ENCODE assay signal across 8 cellular contexts in the genomic region with DNA sequence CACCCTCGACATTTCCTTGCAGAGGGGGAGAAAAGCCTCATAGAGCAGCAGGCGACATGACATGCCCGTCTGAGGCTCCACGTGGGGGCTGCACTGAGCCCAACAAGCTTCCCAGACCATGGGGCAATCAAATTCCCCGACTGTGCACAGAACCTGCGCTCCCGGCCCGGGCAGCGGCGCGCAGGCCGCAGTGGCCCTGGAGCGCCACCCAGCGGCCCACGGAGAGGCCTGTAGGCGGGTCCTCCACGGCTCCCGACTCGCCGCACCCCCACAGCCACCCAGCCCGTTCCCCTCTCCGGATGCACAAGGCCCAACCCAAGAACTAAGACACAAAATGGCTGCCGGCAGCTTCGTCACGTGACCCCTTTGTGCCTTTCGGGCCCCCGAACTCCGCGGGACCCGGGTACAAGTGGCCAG. TPM values are rescaled to one million over a fixed set of nuclear protein-coding genes. Genes with fewer than 3 reads are reported as not detected.
DNase-seq lines count a peak whose midpoint lies in the region; ATAC-seq, FAIRE-seq and TF ChIP-seq lines count a peak whose summit lies in the region.

No MANE protein-coding gene starts in this region.

- no peaks in the 10 kb centered on the region for H3K36me3 Mint-ChIP-seq in astrocyte (ENCODE audit: low read depth, unreplicated experiment)

- H3K9me3 ChIP-seq in astrocyte (ENCODE audit: insufficient read depth, low read depth, low read length): no peaks in the 10 kb centered on the region
- no peaks in the 10 kb centered on the region for H3K9me3 ChIP-seq in aorta (ENCODE audit: control insufficient read depth, low read length)

- intact Hi-C loops in aorta (cut with DNase I): loop anchor here (2.0 to 5.0 kb wide), 4 partner anchors 21 to 289 kb away; a partner anchor contains a TSS

- H3K4me3 ChIP-seq in astrocyte (ENCODE audit: insufficient read depth, low read depth, low read length) (peak overlapping the region; percentile 91), rectal smooth muscle tissue (ENCODE audit: low read length) (peak overlapping the region; percentile 100), aorta (ENCODE audit: low read length in 2 of 2) (peak overlapping the region; percentile 76 to 90)

- H4K20me1 ChIP-seq in astrocyte (ENCODE audit: insufficient read depth, low read length): peaks cover 67% of the 10 kb centered on the region

- DNase-seq in NCI-H146 (lab: John Stamatoyannopoulos, UW): peak; percentile 95
- peak; percentile 93 to 96 (median 95) for DNase-seq in T-helper 1 cell
- peak; percentile 87 for DNase-seq in astrocyte (ENCODE audit: low read depth)
- peak; percentile 94 for DNase-seq in hepatic stellate cell (ENCODE audit: low spot score)
- peak; percentile 97 to 98 for DNase-seq in aorta

- WGBS in aorta, 2 donors: 0% methylated on average over 26 to 30 of the region's 30 CpGs

- H2AFZ ChIP-seq in astrocyte (ENCODE audit: low read depth, low read length): peak overlapping the region; percentile 84

- peaks cover 86% of the 10 kb centered on the region for H3K79me2 ChIP-seq in astrocyte (ENCODE audit: insufficient read depth, low read length)

- H3K27me3 ChIP-seq in astrocyte (ENCODE audit: insufficient read depth, low read length) (no peaks in the 10 kb centered on the region), rectal smooth muscle tissue (ENCODE audit: control insufficient read depth, insufficient read depth, low read length) (no peaks in the 10 kb centered on the region), aorta (ENCODE audit: control insufficient read depth in 1 of 2, insufficient read depth in 2 of 2, low read length in 1 of 2) (no peaks in the 10 kb centered on the region)

- H3K9me3 Mint-ChIP-seq in astrocyte (ENCODE audit: unreplicated experiment): no peaks in the 10 kb centered on the region

- peak overlapping the region; percentile 92 for H3K4me2 ChIP-seq in astrocyte (ENCODE audit: low read length)

- H3K27me3 Mint-ChIP-seq in astrocyte (ENCODE audit: low read depth, unreplicated experiment): no peaks in the 10 kb centered on the region

- H3K9ac ChIP-seq in astrocyte (ENCODE audit: low read length) (peak overlapping the region; percentile 100), rectal smooth muscle tissue (ENCODE audit: low read length) (peak overlapping the region; percentile 100)

- H3K36me3 ChIP-seq in astrocyte (ENCODE audit: insufficient read depth, low read length): peaks cover 2% of the 10 kb centered on the region
- peaks cover 2% of the 10 kb centered on the region for H3K36me3 ChIP-seq in rectal smooth muscle tissue (ENCODE audit: control insufficient read depth, insufficient read depth, low read length)
- no peaks in the 10 kb centered on the region for H3K36me3 ChIP-seq in aorta (ENCODE audit: control insufficient read depth in 1 of 2, insufficient read depth in 2 of 2, low read length in 1 of 2)

- peak overlapping the region; percentile 99 for H3K27ac Mint-ChIP-seq in astrocyte (ENCODE audit: unreplicated experiment)

- H3K4me3 Mint-ChIP-seq in astrocyte (ENCODE audit: unreplicated experiment): peak overlapping the region; percentile 89

- H3K27ac ChIP-seq in astrocyte (ENCODE audit: low read depth, low read length) (peak overlapping the region; percentile 100), rectal smooth muscle tissue (ENCODE audit: low read depth, low read length) (peak overlapping the region; percentile 100), aorta (ENCODE audit: low read depth in 1 of 2, low read length in 2 of 2) (peak overlapping the region; percentile 89 to 99)

- peak; percentile 75 for TF ChIP-seq CTCF in astrocyte (IDR thresholded peaks at IDR 0.05; ENCODE audit: insufficient read depth, low read depth, low read length)

- peaks cover 5% of the 10 kb centered on the region for H3K4me1 ChIP-seq in astrocyte (ENCODE audit: insufficient read depth, low read length)
- H3K4me1 ChIP-seq in rectal smooth muscle tissue (ENCODE audit: control insufficient read depth, insufficient read depth, low read length): peaks cover 19% of the 10 kb centered on the region
- H3K4me1 ChIP-seq in aorta (ENCODE audit: control insufficient read depth in 1 of 2, insufficient read depth in 2 of 2, low read length in 2 of 2): no peaks in the 10 kb centered on the region

- peak; percentile 45 for FAIRE-seq in astrocyte (lab: Jason Lieb, UNC)

- H3K4me1 Mint-ChIP-seq in astrocyte (ENCODE audit: low read depth, unreplicated experiment): peaks cover 18% of the 10 kb centered on the region

- peak; percentile 84 for ATAC-seq in GM18498 (IDR thresholded peaks at IDR 0.05; ENCODE audit: unreplicated experiment)
- ATAC-seq in HG02884 (IDR thresholded peaks at IDR 0.05; ENCODE audit: unreplicated experiment): peak; percentile 67
- ATAC-seq in aorta (ENCODE audit: low FRiP score): peak; percentile 99

RNA-seq across cellular contexts. Expression of a gene that starts 0.8 kb away (rescaled TPM):
- total RNA-seq in astrocyte (25.7 and 26.3 TPM in 2 replicates), aorta (10 to 100 TPM; 42.4 to 53.9 TPM)
- 10 to 100 TPM; 15.9 to 21.8 TPM for polyA plus RNA-seq in aorta

Comparison
In these comparisons a context has a peak if more than half of its experiments do, and no peak if none do; other contexts are left out.
1. Peak in every context shown above with its lines: DNase-seq, ATAC-seq, H3K4me3 ChIP-seq and H3K27ac ChIP-seq.